In genomic region chr2:69168144-69168813, GRCh38 we compare ENCODE assay signal across 23 cellular contexts.
A peak's percentile ranks its signal among the peaks of the same experiment; 100 is the strongest.
DNase-seq lines count a peak whose midpoint lies in the region; ATAC-seq lines count a peak whose summit lies in the region.
"Had no signal": no experiment of that assay in that cellular context is flagged by ENCODE, and none has a peak within 500 bp of the region (broad histone marks: within the 10 kb centered on the region; RNA-seq: fewer than 3 reads in every experiment).

No MANE protein-coding gene starts in this region.

- H3K4me1 Mint-ChIP-seq in activated T-cell treated with anti-CD3 and anti-CD28 coated beads, Interleukin-2, amount 50 U/mL, for 24 hours (ENCODE audit: low read depth) = peaks cover 2% of the 10 kb centered on the region
- H3K4me1 Mint-ChIP-seq: CD8-positive, alpha-beta memory T cell; central memory CD8-positive, alpha-beta T cell had no signal

- ATAC-seq in GM19395 (IDR thresholded peaks at IDR 0.05; ENCODE audit: unreplicated experiment) = no peak
- ATAC-seq: activated naive CD8-positive, alpha-beta T cell treated with anti-CD3 and anti-CD28 coated beads, Interleukin-2, amount 50 U/mL, for 24 hours; GM23338 had no signal

- H3K23ac ChIP-seq in trophoblast cell (ENCODE audit: low read length) = no peak overlapping the region

- peak overlapping the region; percentile 75 for H4K91ac ChIP-seq in trophoblast cell (ENCODE audit: low read depth, low read length)

- no peak overlapping the region for H3K4me2 ChIP-seq in trophoblast cell (ENCODE audit: low read length)
- H3K4me2 ChIP-seq: GM23338 had no signal

- no peak overlapping the region for H4K12ac ChIP-seq in trophoblast cell (ENCODE audit: low read depth, low read length)

- H3K27ac ChIP-seq in SJCRH30 (peak overlapping the region; percentile 45), trophoblast cell (ENCODE audit: low read depth, low read length) (peak overlapping the region; percentile 71)
- H3K27ac ChIP-seq: stomach, WERI-Rb-1 had no signal

- no peak overlapping the region for H2AK5ac ChIP-seq in trophoblast cell (ENCODE audit: low read length)

- H3K79me2 ChIP-seq in trophoblast cell (ENCODE audit: control insufficient read depth, insufficient read depth, low read length, poor library complexity) = peaks cover 2% of the 10 kb centered on the region

- peak overlapping the region; percentile 51 for H2BK12ac ChIP-seq in trophoblast cell (ENCODE audit: low read length)

- H2AFZ ChIP-seq in trophoblast cell (ENCODE audit: insufficient read depth, low read length, poor library complexity) = no peak overlapping the region
- H2AFZ ChIP-seq: GM23338 had no signal

- no peak overlapping the region for H3K9ac ChIP-seq in trophoblast cell (ENCODE audit: low read length)

- H2BK5ac ChIP-seq in trophoblast cell (ENCODE audit: low read depth, low read length, poor library complexity) = peak overlapping the region; percentile 71

- peaks cover 35% of the 10 kb centered on the region for H3K79me1 ChIP-seq in trophoblast cell (ENCODE audit: low read length)

- no peak overlapping the region for H3K4ac ChIP-seq in trophoblast cell (ENCODE audit: low read depth, low read length)

- peak overlapping the region; percentile 74 for H2BK120ac ChIP-seq in trophoblast cell (ENCODE audit: insufficient read depth, low read length, poor library complexity)

- no peak overlapping the region for H3K27ac Mint-ChIP-seq in activated T-cell treated with anti-CD3 and anti-CD28 coated beads, Interleukin-2, amount 50 U/mL, for 24 hours
- H3K27ac Mint-ChIP-seq: activated naive CD8-positive, alpha-beta T cell treated with anti-CD3 and anti-CD28 coated beads, Interleukin-2, amount 50 U/mL, for 24 hours; B cell; CD8-positive, alpha-beta memory T cell; GM23338; progenitor cell of endocrine pancreas; type B pancreatic cell had no signal

- peaks cover 48% of the 10 kb centered on the region for H3K27me3 Mint-ChIP-seq in activated T-cell treated with anti-CD3 and anti-CD28 coated beads, Interleukin-2, amount 50 U/mL, for 24 hours
- H3K27me3 Mint-ChIP-seq: progenitor cell of endocrine pancreas, type B pancreatic cell had no signal

- H3K14ac ChIP-seq in trophoblast cell (ENCODE audit: low read length) = no peak overlapping the region

- no peak overlapping the region for H3K4me3 Mint-ChIP-seq in activated T-cell treated with anti-CD3 and anti-CD28 coated beads, Interleukin-2, amount 50 U/mL, for 24 hours
- H3K4me3 Mint-ChIP-seq: activated naive CD8-positive, alpha-beta T cell treated with anti-CD3 and anti-CD28 coated beads, Interleukin-2, amount 50 U/mL, for 24 hours; B cell; CD8-positive, alpha-beta memory T cell; central memory CD8-positive, alpha-beta T cell; GM23338; type B pancreatic cell had no signal

- no peaks in the 10 kb centered on the region for H3K9me3 ChIP-seq in SJCRH30 (replicated peaks)
- H3K9me3 ChIP-seq in trophoblast cell (ENCODE audit: insufficient read depth, low read depth, low read length) = peaks cover 3% of the 10 kb centered on the region
- H3K9me3 ChIP-seq: stomach had no signal

- no peaks in the 10 kb centered on the region for H3K9me3 Mint-ChIP-seq in activated T-cell treated with anti-CD3 and anti-CD28 coated beads, Interleukin-2, amount 50 U/mL, for 24 hours
- H3K9me3 Mint-ChIP-seq: activated naive CD8-positive, alpha-beta T cell treated with anti-CD3 and anti-CD28 coated beads, Interleukin-2, amount 50 U/mL, for 24 hours; CD8-positive, alpha-beta memory T cell; central memory CD8-positive, alpha-beta T cell; GM23338; type B pancreatic cell had no signal

- no peak overlapping the region for H3K18ac ChIP-seq in trophoblast cell (ENCODE audit: low read length)

- H3K27me3 ChIP-seq in SJCRH30 (no peaks in the 10 kb centered on the region), trophoblast cell (ENCODE audit: insufficient read depth, low read length) (no peaks in the 10 kb centered on the region)
- H3K27me3 ChIP-seq: stomach had no signal

- H3K4me1 ChIP-seq in SJCRH30 (peaks cover 44% of the 10 kb centered on the region), trophoblast cell (ENCODE audit: control insufficient read depth in 1 of 2, insufficient read depth in 2 of 2, low read length in 2 of 2) (peaks cover 25 to 34% of the 10 kb centered on the region in 2 experiments)

- no peaks in the 10 kb centered on the region for H3K36me3 Mint-ChIP-seq in activated T-cell treated with anti-CD3 and anti-CD28 coated beads, Interleukin-2, amount 50 U/mL, for 24 hours (ENCODE audit: low read depth)
- H3K36me3 Mint-ChIP-seq: CD8-positive, alpha-beta memory T cell had no signal

- DNase-seq in HCEC 1CT (peak; percentile 63), SJCRH30 (peak in 1 of 2 experiments; percentile 43), glomerular visceral epithelial cell (ENCODE audit: extremely low spot score) (peak; percentile 30), trophoblast cell (no peak), NCI-H2107 treated with DMSO at 0.1 percent for 48 hours (lab: John Stamatoyannopoulos, UW; ENCODE audit: unreplicated experiment) (no peak), NCI-H526 treated with DMSO at 0.1 percent for 48 hours (lab: John Stamatoyannopoulos, UW) (no peak)
- DNase-seq in activated T-cell treated with anti-CD3 and anti-CD28 coated beads, Interleukin-2, amount 50 U/mL, for 24 hours = no peak
- DNase-seq: activated CD4-positive, alpha-beta T cell treated with anti-CD3 and anti-CD28 coated beads for 48 hours; activated naive CD8-positive, alpha-beta T cell treated with anti-CD3 and anti-CD28 coated beads, Interleukin-2, amount 50 U/mL, for 24 hours; activated T-cell treated with anti-CD3 and anti-CD28 coated beads, Interleukin-2, amount 50 U/mL, for 1 hour; CD8-positive, alpha-beta memory T cell; NCI-H1092 treated with DMSO at 0.1 percent for 48 hours; NCI-H187 treated with DMSO at 0.1 percent for 48 hours; NCI-H748 treated with DMSO at 0.1 percent for 48 hours; stomach; WERI-Rb-1 had no signal

- H3K4me3 ChIP-seq in SJCRH30 (no peak overlapping the region), trophoblast cell (ENCODE audit: low read depth, low read length) (no peak overlapping the region)
- H3K4me3 ChIP-seq: GM23338, lung, stomach had no signal

- H3K36me3 ChIP-seq in SJCRH30 (peaks cover 51% of the 10 kb centered on the region), trophoblast cell (ENCODE audit: control insufficient read depth in 1 of 2, insufficient read depth in 2 of 2, low read length in 2 of 2) (no peaks in the 10 kb centered on the region)
- H3K36me3 ChIP-seq: stomach, WERI-Rb-1 had no signal

- H4K8ac ChIP-seq in trophoblast cell (ENCODE audit: low read depth, low read length) = no peak overlapping the region

- no CpG with 5 or more reads among the region's 3 CpGs for WGBS in trophoblast cell (ENCODE audit: extremely low coverage, insufficient coverage, insufficient read length)

Comparison
In these comparisons a context has a peak if more than half of its experiments do, and no peak if none do; other contexts are left out.
1. DNase-seq: peak in HCEC 1CT (single experiment) and glomerular visceral epithelial cell (single experiment); none in trophoblast cell (0 of 2), activated T-cell treated with anti-CD3 and anti-CD28 coated beads, Interleukin-2, amount 50 U/mL, for 24 hours (single experiment), NCI-H2107 treated with DMSO at 0.1 percent for 48 hours (single experiment) and NCI-H526 treated with DMSO at 0.1 percent for 48 hours (single experiment).